9 cellular contexts compared by ENCODE assay signal in the genomic region with DNA sequence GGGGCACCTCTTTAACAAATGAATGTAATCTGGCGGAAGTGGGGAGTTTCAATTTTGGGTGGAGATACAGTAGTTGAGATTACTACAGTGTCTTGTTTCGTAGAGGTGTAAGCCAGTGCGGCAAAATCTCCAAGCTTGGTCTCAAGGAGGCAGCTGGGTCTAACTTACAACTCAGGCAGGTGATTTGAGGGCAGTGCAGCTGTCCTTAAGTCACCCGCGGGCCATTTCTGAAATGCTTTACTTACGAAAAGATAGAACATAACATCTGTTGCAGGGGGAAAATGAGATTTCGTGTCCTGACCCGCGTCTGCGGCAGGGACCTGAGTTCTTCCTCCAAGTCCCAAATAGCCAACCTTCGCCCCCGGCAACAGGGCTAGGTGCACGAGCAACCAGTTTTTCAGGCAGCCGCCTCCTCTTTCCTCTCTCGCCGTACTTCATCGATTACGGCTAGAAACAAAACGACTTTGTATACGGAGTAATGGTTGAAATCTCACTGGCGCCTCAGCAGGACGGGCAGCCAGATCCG. TPM values are rescaled to one million over a fixed set of nuclear protein-coding genes. Genes with fewer than 3 reads are reported as not detected.
DNase-seq lines count a peak whose midpoint lies in the region; ATAC-seq, FAIRE-seq and TF ChIP-seq lines count a peak whose summit lies in the region.
"Had no signal": no experiment of that assay in that cellular context is flagged by ENCODE, and none has a peak within 500 bp of the region (broad histone marks: within the 10 kb centered on the region; RNA-seq: fewer than 3 reads in every experiment).

No MANE protein-coding gene starts in this region.

- WGBS in K562 (ENCODE audit: insufficient coverage, low coverage, missing lambda C conversion rate), result under 1% methylated on average over 22 of the region's 23 CpGs

- H3K36me3 ChIP-seq in K562 (ENCODE audit: control insufficient read depth, insufficient read depth, low read length) (no peaks in the 10 kb centered on the region; the same call in 2 of the 3 replicates), kidney (ENCODE audit: control insufficient read depth in 1 of 2, insufficient read depth in 2 of 2, low read length in 2 of 2) (no peaks in the 10 kb centered on the region)

- peak; percentile 47 for ATAC-seq in GM18498 (IDR thresholded peaks at IDR 0.05; ENCODE audit: unreplicated experiment)
- ATAC-seq in HG02759 (IDR thresholded peaks at IDR 0.05; ENCODE audit: unreplicated experiment), result peak; percentile 25
- peak; percentile 19 for ATAC-seq in K562

- peaks cover 41% of the 10 kb centered on the region for H3K79me2 ChIP-seq in K562 (ENCODE audit: control insufficient read depth, insufficient read depth, low read length)

- H3K27ac ChIP-seq in AG04450 (ENCODE audit: low read depth, low read length) (peak overlapping the region; percentile 80), K562 (ENCODE audit: extremely low read depth, low read depth, low read length) (peak overlapping the region; percentile 91), kidney (ENCODE audit: low read depth in 2 of 2, low read length in 2 of 2) (peak overlapping the region; percentile 93 to 94)

- H3K9me3 ChIP-seq in AG04450 (ENCODE audit: control insufficient read depth, insufficient read depth, low read length) (no peaks in the 10 kb centered on the region), K562 (replicated peaks; ENCODE audit: control insufficient read depth, insufficient read depth, low read depth, low read length) (no peaks in the 10 kb centered on the region), kidney (ENCODE audit: control insufficient read depth in 1 of 2, low read length in 2 of 2) (no peaks in the 10 kb centered on the region)

- no peaks in the 10 kb centered on the region for H3K27me3 ChIP-seq in AG04450 (ENCODE audit: control insufficient read depth, insufficient read depth, low read length)
- no peaks in the 10 kb centered on the region for H3K27me3 ChIP-seq in K562 (ENCODE audit: control insufficient read depth in 2 of 2, insufficient read depth in 2 of 2, low read length in 2 of 2)

- TF ChIP-seq CTCF in AG04450 (IDR thresholded peaks at IDR 0.05; ENCODE audit: low read depth, low read length) (no peak), K562 (IDR thresholded peaks at IDR 0.05 in 2 of 3, conservative IDR thresholded peaks at IDR 0.05 in 1 of 3; ENCODE audit: insufficient read depth in 2 of 3, low read depth in 1 of 3, low read length in 3 of 3) (no peak), kidney (IDR thresholded peaks at IDR 0.05; ENCODE audit: borderline replicate concordance, extremely low read depth, insufficient read depth) (no peak)

- TF ChIP-seq EP300 in K562 (IDR thresholded peaks at IDR 0.05; ENCODE audit: low read length), result no peak

- H3K27ac Mint-ChIP-seq in stimulated activated naive CD8-positive, alpha-beta T cell treated with anti-CD3 and anti-CD28 coated beads, Interleukin-15, Interleukin-2, amounts not matched to agents 100 ng/mL and 50 ng/mL, for 24 hours, result peak overlapping the region; percentile 97

- DNase-seq in AG04450 (ENCODE audit: low read depth, low spot score) (no peak), NCI-H146 treated with DMSO at 0.1 percent for 48 hours (lab: John Stamatoyannopoulos, UW; ENCODE audit: unreplicated experiment) (peak; percentile 59), K562 (ENCODE audit: extremely low read depth in 1 of 4, low spot score in 3 of 4) (peak in 2 of 4 experiments; percentile 68), kidney (no peak), mucosa of gallbladder (ENCODE audit: low spot score) (no peak)

- TF ChIP-seq RAD21 in K562 (CRISPR knock-in tag; conservative IDR thresholded peaks at IDR 0.05 in 1 of 2, IDR thresholded peaks at IDR 0.05 in 1 of 2), result no peak

- H3K9ac ChIP-seq in K562 (ENCODE audit: insufficient read depth in 1 of 2, low read depth in 2 of 2, low read length in 2 of 2) (peak overlapping the region; percentile 90 to 92), kidney (ENCODE audit: low read length in 2 of 2) (peak overlapping the region; percentile 51)

- peak overlapping the region; percentile 97 for H3K4me2 ChIP-seq in K562 (ENCODE audit: insufficient read depth, low read length)

- no peak for TF ChIP-seq POLR2A in K562 (conservative IDR thresholded peaks at IDR 0.05)

- H2AFZ ChIP-seq in K562 (ENCODE audit: low read depth, low read length), result peak overlapping the region; percentile 97

- H3K4me1 ChIP-seq in K562 (replicated peaks in 1 of 2; ENCODE audit: control insufficient read depth in 2 of 2, insufficient read depth in 2 of 2, low read length in 2 of 2) (peaks cover 12 to 15% of the 10 kb centered on the region in 2 experiments), kidney (ENCODE audit: control insufficient read depth in 1 of 2, insufficient read depth in 1 of 2, low read depth in 1 of 2, low read length in 2 of 2) (peaks cover 4 to 5% of the 10 kb centered on the region in 2 donors)

- H3K9me1 ChIP-seq in K562 (ENCODE audit: control insufficient read depth, insufficient read depth, low read length), result no peaks in the 10 kb centered on the region

- H3K4me3 Mint-ChIP-seq in stimulated activated naive CD8-positive, alpha-beta T cell treated with anti-CD3 and anti-CD28 coated beads, Interleukin-15, Interleukin-2, amounts not matched to agents 100 ng/mL and 50 ng/mL, for 24 hours, result peak overlapping the region; percentile 95

- peaks cover 31% of the 10 kb centered on the region for H3K4me1 Mint-ChIP-seq in stimulated activated naive CD8-positive, alpha-beta T cell treated with anti-CD3 and anti-CD28 coated beads, Interleukin-15, Interleukin-2, amounts not matched to agents 100 ng/mL and 50 ng/mL, for 24 hours (ENCODE audit: low read depth)

- POLR2A ChIA-PET in AG04450 (lab: Yijun Ruan, JAX), result no interaction called here
- POLR2A ChIA-PET in K562 (lab: Yijun Ruan, JAX), result interaction anchor here (0.6 to 2.4 kb wide), 12 partner anchors 8 to 631 kb away, joined by 3 to 16 read pairs (median 3); partner anchors contain the start of gene SYCP2L

- H3K36me3 Mint-ChIP-seq in stimulated activated naive CD8-positive, alpha-beta T cell treated with anti-CD3 and anti-CD28 coated beads, Interleukin-15, Interleukin-2, amounts not matched to agents 100 ng/mL and 50 ng/mL, for 24 hours (ENCODE audit: low read depth), result peaks cover 8% of the 10 kb centered on the region

- CTCF ChIA-PET in AG04450 (lab: Charles Lee) (interaction anchor here (0.6 to 1.6 kb wide), 4 partner anchors 143 to 1008 kb away, joined by 3 to 14 read pairs (median 4); no protein-coding TSS in a partner anchor), K562 (lab: Yijun Ruan, JAX; ENCODE audit: low intra/inter-chr PET ratio) (interaction anchor here (0.9 to 1.6 kb wide), 2 partner anchors 51 to 52 kb away, joined by 3 to 6 read pairs; no protein-coding TSS in a partner anchor)

- intact Hi-C loops in K562 (cut with micrococcal nuclease), result no loop called here
- intact Hi-C loops in kidney (cut with DNase I), result no loop called here

- TSS peak; percentile 95 for BruUV-seq in K562 (replicated peaks; lab: Mats Ljungman, UMichigan)

- in situ Hi-C loops in K562 (cut with MboI), result no loop called here

- peak; percentile 19 for FAIRE-seq in K562 (lab: Jason Lieb, UNC)
- FAIRE-seq in kidney (lab: Jason Lieb, UNC), result no peak

- H3K9me3 Mint-ChIP-seq in stimulated activated naive CD8-positive, alpha-beta T cell treated with anti-CD3 and anti-CD28 coated beads, Interleukin-15, Interleukin-2, amounts not matched to agents 100 ng/mL and 50 ng/mL, for 24 hours, result no peaks in the 10 kb centered on the region

- no peaks in the 10 kb centered on the region for H3K27me3 Mint-ChIP-seq in stimulated activated naive CD8-positive, alpha-beta T cell treated with anti-CD3 and anti-CD28 coated beads, Interleukin-15, Interleukin-2, amounts not matched to agents 100 ng/mL and 50 ng/mL, for 24 hours

- no peaks in the 10 kb centered on the region for H4K20me1 ChIP-seq in K562 (replicated peaks; ENCODE audit: control insufficient read depth, insufficient read depth, low read length)

- H3K4me3 ChIP-seq in AG04450 (ENCODE audit: low read depth, low read length) (peak overlapping the region; percentile 99), K562 (peak overlapping the region; percentile 68), kidney (ENCODE audit: low read length in 2 of 2) (peak overlapping the region; percentile 74 to 91)

RNA-seq across cellular contexts. Expression of gene SMIM13, which starts 0.5 kb away (rescaled TPM):
- polyA plus RNA-seq in AG04450 (2011; rRNA removed), result 8.0 and 9.0 TPM in 2 replicates
- polyA minus RNA-seq in AG04450 (2011; rRNA and poly(A)+ RNA removed), result 4.3 and 8.5 TPM in 2 replicates
- total RNA-seq in K562 (2011; cell fraction: chromatin; rRNA removed; ENCODE audit: low replicate concordance), result 4.2 and 16.1 TPM in 2 replicates
- total RNA-seq in K562 (2011; cell fraction: nucleolus; rRNA removed), result 2.2 and 3.4 TPM in 2 replicates
- 9.5 and 15.3 TPM in 2 replicates for total RNA-seq in K562 (2011; cell fraction: nucleoplasm; rRNA removed)
- 10.1 and 11.7 TPM in 2 replicates for total RNA-seq in K562 (2014; rRNA removed)
- total RNA-seq in K562 (2014; rRNA removed; fragmentation: Illumina TruSeq; extraction: Trizol), result 21.5 and 23.7 TPM in 2 replicates
- total RNA-seq in K562 (2015; rRNA removed; fragmentation: Illumina TruSeq; extraction: Trizol), result 12.1 and 13.0 TPM in 2 replicates
- 23.0 and 24.8 TPM in 2 replicates for total RNA-seq in K562 (2021)
- polyA plus RNA-seq in K562 (2011; rRNA removed), result 7.1 and 8.9 TPM in 2 replicates
- 1.7 and 3.4 TPM in 2 replicates for polyA plus RNA-seq in K562 (2011; cell fraction: cytosol; rRNA removed)
- 2.4 and 3.3 TPM in 2 replicates for polyA plus RNA-seq in K562 (2011; cell fraction: nucleus; rRNA removed)
- 12.6 and 15.8 TPM in 2 replicates for polyA plus RNA-seq in K562 (2012)
- polyA plus RNA-seq in K562 (2014; fragmentation: Illumina TruSeq; extraction: Trizol), result 14.5 and 15.2 TPM in 2 replicates
- 1 to 10 TPM; 5.5 to 7.2 TPM for polyA plus RNA-seq in K562 (2014; fragmentation: Nextera tagmentation; extraction: Ambion mirVana)
- 7.7 and 8.7 TPM in 2 replicates for polyA plus RNA-seq in K562 (2014; rRNA removed)
- 13.3 and 17.7 TPM in 2 replicates for polyA minus RNA-seq in K562 (2011; rRNA and poly(A)+ RNA removed)
- polyA minus RNA-seq in K562 (2011; cell fraction: cytosol; rRNA and poly(A)+ RNA removed), result 7.8 and 8.5 TPM in 2 replicates
- polyA minus RNA-seq in K562 (2011; cell fraction: nucleus; rRNA and poly(A)+ RNA removed), result 2.8 and 5.9 TPM in 2 replicates
- total RNA-seq in kidney, result 6.6 TPM
- 4.0 TPM for polyA plus RNA-seq in kidney (ENCODE audit: insufficient read depth, low read depth, low replicate concordance)
- 9.2 TPM for total RNA-seq in mucosa of gallbladder

RNA-seq across cellular contexts. Expression of gene ERVFRD-1, which starts 18.4 kb away (rescaled TPM):
- polyA plus RNA-seq in AG04450 (2011; rRNA removed) (not detected in 2 replicates), K562 (2011; rRNA removed) (not detected in 2 replicates), K562 (2014; fragmentation: Illumina TruSeq; extraction: Trizol) (0.04 and 0.10 TPM in 2 replicates), K562 (2014; fragmentation: Nextera tagmentation; extraction: Ambion mirVana) (under 1 TPM; 0.07 to 0.10 TPM), K562 (2014; rRNA removed) (0.05 TPM in 2 replicates), kidney (ENCODE audit: insufficient read depth, low read depth, low replicate concordance) (0.24 TPM)
- polyA minus RNA-seq in AG04450 (2011; rRNA and poly(A)+ RNA removed), result not detected in 2 replicates
- not detected in 2 replicates for total RNA-seq in K562 (2011; cell fraction: chromatin; rRNA removed; ENCODE audit: low replicate concordance)
- total RNA-seq in K562 (2011; cell fraction: nucleolus; rRNA removed), result not detected in 2 replicates
- total RNA-seq in K562 (2011; cell fraction: nucleoplasm; rRNA removed), result 0.15 TPM in 1 of 2 replicates, not detected in the other
- total RNA-seq in K562 (2014; rRNA removed) (0.05 and 0.16 TPM in 2 replicates), K562 (2014; rRNA removed; fragmentation: Illumina TruSeq; extraction: Trizol) (0.06 TPM in 1 of 2 replicates, not detected in the other), K562 (2015; rRNA removed; fragmentation: Illumina TruSeq; extraction: Trizol) (0.08 and 0.14 TPM in 2 replicates), K562 (2021) (0.04 and 0.09 TPM in 2 replicates), kidney (0.57 TPM), mucosa of gallbladder (0.40 TPM)
- not detected in 2 replicates for polyA plus RNA-seq in K562 (2011; cell fraction: cytosol; rRNA removed)
- polyA plus RNA-seq in K562 (2011; cell fraction: nucleus; rRNA removed), result not detected in 2 replicates
- polyA plus RNA-seq in K562 (2012), result 0.34 and 1.7 TPM in 2 replicates
- not detected in 2 replicates for polyA minus RNA-seq in K562 (2011; rRNA and poly(A)+ RNA removed)
- not detected in 2 replicates for polyA minus RNA-seq in K562 (2011; cell fraction: cytosol; rRNA and poly(A)+ RNA removed)
- polyA minus RNA-seq in K562 (2011; cell fraction: nucleus; rRNA and poly(A)+ RNA removed), result not detected in 2 replicates
- total RNA-seq: NCI-H460 had no signal

RNA-seq across cellular contexts. Expression of gene ELOVL2, which starts 49.0 kb away (rescaled TPM):
- 2.4 and 2.9 TPM in 2 replicates for polyA plus RNA-seq in AG04450 (2011; rRNA removed)
- polyA minus RNA-seq in AG04450 (2011; rRNA and poly(A)+ RNA removed), result 1.3 and 1.6 TPM in 2 replicates
- total RNA-seq in K562 (2011; cell fraction: chromatin; rRNA removed; ENCODE audit: low replicate concordance), result 0.09 and 0.23 TPM in 2 replicates
- 0.13 and 0.17 TPM in 2 replicates for total RNA-seq in K562 (2011; cell fraction: nucleolus; rRNA removed)
- total RNA-seq in K562 (2011; cell fraction: nucleoplasm; rRNA removed), result 0.22 and 0.76 TPM in 2 replicates
- total RNA-seq in K562 (2014; rRNA removed), result 0.05 and 0.33 TPM in 2 replicates
- 0.36 and 0.48 TPM in 2 replicates for total RNA-seq in K562 (2014; rRNA removed; fragmentation: Illumina TruSeq; extraction: Trizol)
- total RNA-seq in K562 (2015; rRNA removed; fragmentation: Illumina TruSeq; extraction: Trizol), result 0.30 and 0.47 TPM in 2 replicates
- total RNA-seq in K562 (2021), result 0.29 and 0.31 TPM in 2 replicates
- 0.35 and 0.96 TPM in 2 replicates for polyA plus RNA-seq in K562 (2011; rRNA removed)
- 0.15 and 0.31 TPM in 2 replicates for polyA plus RNA-seq in K562 (2011; cell fraction: cytosol; rRNA removed)
- 0.07 and 0.21 TPM in 2 replicates for polyA plus RNA-seq in K562 (2011; cell fraction: nucleus; rRNA removed)
- 0.57 and 0.64 TPM in 2 replicates for polyA plus RNA-seq in K562 (2012)
- polyA plus RNA-seq in K562 (2014; fragmentation: Illumina TruSeq; extraction: Trizol), result 0.35 and 0.56 TPM in 2 replicates
- polyA plus RNA-seq in K562 (2014; fragmentation: Nextera tagmentation; extraction: Ambion mirVana), result under 1 TPM; 0.14 to 0.20 TPM
- 0.17 and 0.23 TPM in 2 replicates for polyA plus RNA-seq in K562 (2014; rRNA removed)
- 0.39 and 1.0 TPM in 2 replicates for polyA minus RNA-seq in K562 (2011; rRNA and poly(A)+ RNA removed)
- 0.27 and 0.29 TPM in 2 replicates for polyA minus RNA-seq in K562 (2011; cell fraction: cytosol; rRNA and poly(A)+ RNA removed)
- polyA minus RNA-seq in K562 (2011; cell fraction: nucleus; rRNA and poly(A)+ RNA removed), result 0.27 TPM in 1 of 2 replicates, not detected in the other
- total RNA-seq in kidney, result 0.79 TPM
- polyA plus RNA-seq in kidney (ENCODE audit: insufficient read depth, low read depth, low replicate concordance), result not detected
- 0.81 TPM for total RNA-seq in mucosa of gallbladder
